In genomic region chr2:235011607-235011928, GRCh38 we compare ENCODE assay signal across 1 cellular context.
TF ChIP-seq lines count a peak whose summit lies in the region.

No MANE protein-coding gene starts in this region.

TF ChIP-seq in GM23338, 12 proteins besides CTCF, POLR2A, EP300 and RAD21:
- TF ChIP-seq, protein P1, sequence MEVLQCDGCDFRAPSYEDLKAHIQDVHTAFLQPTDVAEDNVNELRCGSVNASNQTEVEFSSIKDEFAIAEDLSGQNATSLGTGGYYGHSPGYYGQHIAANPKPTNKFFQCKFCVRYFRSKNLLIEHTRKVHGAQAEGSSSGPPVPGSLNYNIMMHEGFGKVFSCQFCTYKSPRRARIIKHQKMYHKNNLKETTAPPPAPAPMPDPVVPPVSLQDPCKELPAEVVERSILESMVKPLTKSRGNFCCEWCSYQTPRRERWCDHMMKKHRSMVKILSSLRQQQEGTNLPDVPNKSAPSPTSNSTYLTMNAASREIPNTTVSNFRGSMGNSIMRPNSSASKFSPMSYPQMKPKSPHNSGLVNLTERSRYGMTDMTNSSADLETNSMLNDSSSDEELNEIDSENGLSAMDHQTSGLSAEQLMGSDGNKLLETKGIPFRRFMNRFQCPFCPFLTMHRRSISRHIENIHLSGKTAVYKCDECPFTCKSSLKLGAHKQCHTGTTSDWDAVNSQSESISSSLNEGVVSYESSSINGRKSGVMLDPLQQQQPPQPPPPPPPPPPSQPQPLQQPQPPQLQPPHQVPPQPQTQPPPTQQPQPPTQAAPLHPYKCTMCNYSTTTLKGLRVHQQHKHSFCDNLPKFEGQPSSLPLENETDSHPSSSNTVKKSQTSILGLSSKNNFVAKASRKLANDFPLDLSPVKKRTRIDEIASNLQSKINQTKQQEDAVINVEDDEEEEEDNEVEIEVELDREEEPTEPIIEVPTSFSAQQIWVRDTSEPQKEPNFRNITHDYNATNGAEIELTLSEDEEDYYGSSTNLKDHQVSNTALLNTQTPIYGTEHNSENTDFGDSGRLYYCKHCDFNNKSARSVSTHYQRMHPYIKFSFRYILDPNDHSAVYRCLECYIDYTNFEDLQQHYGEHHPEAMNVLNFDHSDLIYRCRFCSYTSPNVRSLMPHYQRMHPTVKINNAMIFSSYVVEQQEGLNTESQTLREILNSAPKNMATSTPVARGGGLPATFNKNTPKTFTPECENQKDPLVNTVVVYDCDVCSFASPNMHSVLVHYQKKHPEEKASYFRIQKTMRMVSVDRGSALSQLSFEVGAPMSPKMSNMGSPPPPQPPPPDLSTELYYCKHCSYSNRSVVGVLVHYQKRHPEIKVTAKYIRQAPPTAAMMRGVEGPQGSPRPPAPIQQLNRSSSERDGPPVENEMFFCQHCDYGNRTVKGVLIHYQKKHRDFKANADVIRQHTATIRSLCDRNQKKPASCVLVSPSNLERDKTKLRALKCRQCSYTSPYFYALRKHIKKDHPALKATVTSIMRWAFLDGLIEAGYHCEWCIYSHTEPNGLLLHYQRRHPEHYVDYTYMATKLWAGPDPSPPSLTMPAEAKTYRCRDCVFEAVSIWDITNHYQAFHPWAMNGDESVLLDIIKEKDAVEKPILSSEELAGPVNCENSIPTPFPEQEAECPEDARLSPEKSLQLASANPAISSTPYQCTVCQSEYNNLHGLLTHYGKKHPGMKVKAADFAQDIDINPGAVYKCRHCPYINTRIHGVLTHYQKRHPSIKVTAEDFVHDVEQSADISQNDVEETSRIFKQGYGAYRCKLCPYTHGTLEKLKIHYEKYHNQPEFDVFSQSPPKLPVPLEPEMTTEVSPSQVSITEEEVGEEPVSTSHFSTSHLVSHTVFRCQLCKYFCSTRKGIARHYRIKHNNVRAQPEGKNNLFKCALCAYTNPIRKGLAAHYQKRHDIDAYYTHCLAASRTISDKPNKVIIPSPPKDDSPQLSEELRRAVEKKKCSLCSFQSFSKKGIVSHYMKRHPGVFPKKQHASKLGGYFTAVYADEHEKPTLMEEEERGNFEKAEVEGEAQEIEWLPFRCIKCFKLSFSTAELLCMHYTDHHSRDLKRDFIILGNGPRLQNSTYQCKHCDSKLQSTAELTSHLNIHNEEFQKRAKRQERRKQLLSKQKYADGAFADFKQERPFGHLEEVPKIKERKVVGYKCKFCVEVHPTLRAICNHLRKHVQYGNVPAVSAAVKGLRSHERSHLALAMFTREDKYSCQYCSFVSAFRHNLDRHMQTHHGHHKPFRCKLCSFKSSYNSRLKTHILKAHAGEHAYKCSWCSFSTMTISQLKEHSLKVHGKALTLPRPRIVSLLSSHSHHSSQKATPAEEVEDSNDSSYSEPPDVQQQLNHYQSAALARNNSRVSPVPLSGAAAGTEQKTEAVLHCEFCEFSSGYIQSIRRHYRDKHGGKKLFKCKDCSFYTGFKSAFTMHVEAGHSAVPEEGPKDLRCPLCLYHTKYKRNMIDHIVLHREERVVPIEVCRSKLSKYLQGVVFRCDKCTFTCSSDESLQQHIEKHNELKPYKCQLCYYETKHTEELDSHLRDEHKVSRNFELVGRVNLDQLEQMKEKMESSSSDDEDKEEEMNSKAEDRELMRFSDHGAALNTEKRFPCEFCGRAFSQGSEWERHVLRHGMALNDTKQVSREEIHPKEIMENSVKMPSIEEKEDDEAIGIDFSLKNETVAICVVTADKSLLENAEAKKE (CRISPR knock-in tag; IDR thresholded peaks at IDR 0.05) = peak; percentile 77
- TF ChIP-seq ZNF114 (CRISPR knock-in tag; IDR thresholded peaks at IDR 0.05) = no peak
